Comparison of ENCODE assay signal across 10 cellular contexts in the genomic region with DNA sequence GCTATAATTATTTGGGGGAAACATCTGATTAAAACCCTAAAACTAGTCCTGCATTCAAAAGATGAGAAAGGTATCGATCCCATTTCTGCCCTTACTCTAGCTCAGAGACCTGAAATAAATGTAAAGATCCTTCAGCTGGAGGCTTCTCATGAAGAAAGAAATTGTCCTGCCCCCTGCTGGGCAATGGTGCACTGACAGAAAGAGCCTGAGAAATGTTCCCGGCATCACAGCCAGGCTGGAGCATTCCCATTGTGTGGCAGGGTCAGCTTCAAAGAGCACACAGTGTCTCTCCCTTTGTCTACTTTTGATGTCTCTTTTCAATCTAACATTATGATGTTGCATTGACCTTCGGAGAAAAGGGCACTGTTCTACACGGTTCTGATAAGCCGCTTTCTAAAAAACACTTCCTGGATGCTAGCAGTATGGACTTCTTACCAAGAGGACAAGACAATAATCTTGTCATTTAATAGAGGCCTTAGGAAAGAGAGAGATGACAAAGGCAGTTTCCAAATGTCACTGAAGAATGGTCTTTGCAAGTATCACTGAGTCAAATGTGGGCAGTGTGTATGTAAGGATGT.
A peak's percentile ranks its signal among the peaks of the same experiment; 100 is the strongest.
DNase-seq lines count a peak whose midpoint lies in the region; ATAC-seq and TF ChIP-seq lines count a peak whose summit lies in the region.
"Had no signal": no experiment of that assay in that cellular context is flagged by ENCODE, and none has a peak within 500 bp of the region (broad histone marks: within the 10 kb centered on the region; RNA-seq: fewer than 3 reads in every experiment).

No MANE protein-coding gene starts in this region.

- TF ChIP-seq CTCF in ascending aorta (IDR thresholded peaks at IDR 0.05), result peak in 2 of 3 experiments; percentile 31 to 49

- no peaks in the 10 kb centered on the region for H3K27me3 ChIP-seq in ascending aorta
- no peaks in the 10 kb centered on the region for H3K27me3 ChIP-seq in iPS DF 6.9 (ENCODE audit: control insufficient read depth, insufficient read depth, low read length)

- H3K4me3 ChIP-seq in ascending aorta (no peak overlapping the region), iPS DF 6.9 (ENCODE audit: low read length) (no peak overlapping the region)

- no peaks in the 10 kb centered on the region for H3K36me3 ChIP-seq in ascending aorta
- H3K36me3 ChIP-seq in iPS DF 6.9 (ENCODE audit: control insufficient read depth, insufficient read depth, low read length), result no peaks in the 10 kb centered on the region

- DNase-seq in SHP77 (lab: John Stamatoyannopoulos, UW) (peak; percentile 24 to 34), SHP77 treated with DMSO at 0.1 percent for 48 hours (lab: John Stamatoyannopoulos, UW) (no peak), HT1080 (ENCODE audit: low read depth) (peak; percentile 24), ascending aorta (ENCODE audit: low spot score in 2 of 2) (no peak), iPS DF 6.9 (ENCODE audit: low read depth, low spot score) (peak; percentile 50), NCI-H2107 treated with DMSO at 0.1 percent for 48 hours (lab: John Stamatoyannopoulos, UW; ENCODE audit: unreplicated experiment) (no peak)
- DNase-seq: activated naive CD8-positive, alpha-beta T cell treated with anti-CD3 and anti-CD28 coated beads, Interleukin-2, amount 10 ng/mL, durations not matched to agents 7 days and 5 days; stimulated activated naive B cell treated with anti-CD40 and anti-IgM and Interleukin-4, amounts not matched to agents 10 μg/mL and 1 μg/mL and 100 μg/mL, for 72 hours had no signal

- H3K9me3 ChIP-seq in ascending aorta (no peaks in the 10 kb centered on the region), iPS DF 6.9 (ENCODE audit: control insufficient read depth, insufficient read depth, low read length) (no peaks in the 10 kb centered on the region)

- peaks cover 0 to under 1% of the 10 kb centered on the region in 2 donors for H3K4me1 ChIP-seq in ascending aorta
- no peaks in the 10 kb centered on the region; the same call in 1 of the 2 replicates for H3K4me1 ChIP-seq in iPS DF 6.9 (ENCODE audit: control insufficient read depth, insufficient read depth, low read length)

- intact Hi-C loops in ascending aorta (cut with DNase I), result no loop called here

- ATAC-seq in HG03196 (IDR thresholded peaks at IDR 0.05; ENCODE audit: unreplicated experiment), result no peak

- H3K27ac ChIP-seq in ascending aorta (no peak overlapping the region), iPS DF 6.9 (ENCODE audit: low read length) (no peak overlapping the region), temporal lobe (ENCODE audit: low read depth, low read length) (peak overlapping the region; percentile 58)

- no CpG with 5 or more reads among the region's 5 CpGs for WGBS in iPS DF 6.9 (ENCODE audit: insufficient coverage, insufficient read length)

Comparison
In these comparisons a context has a peak if more than half of its experiments do, and no peak if none do; other contexts are left out.
1. DNase-seq: peak in SHP77 (2 of 2), HT1080 (single experiment) and iPS DF 6.9 (single experiment); none in SHP77 treated with DMSO at 0.1 percent for 48 hours (single experiment), ascending aorta (0 of 2) and NCI-H2107 treated with DMSO at 0.1 percent for 48 hours (single experiment).